Comparison of ENCODE assay signal across 14 cellular contexts in the genomic region with DNA sequence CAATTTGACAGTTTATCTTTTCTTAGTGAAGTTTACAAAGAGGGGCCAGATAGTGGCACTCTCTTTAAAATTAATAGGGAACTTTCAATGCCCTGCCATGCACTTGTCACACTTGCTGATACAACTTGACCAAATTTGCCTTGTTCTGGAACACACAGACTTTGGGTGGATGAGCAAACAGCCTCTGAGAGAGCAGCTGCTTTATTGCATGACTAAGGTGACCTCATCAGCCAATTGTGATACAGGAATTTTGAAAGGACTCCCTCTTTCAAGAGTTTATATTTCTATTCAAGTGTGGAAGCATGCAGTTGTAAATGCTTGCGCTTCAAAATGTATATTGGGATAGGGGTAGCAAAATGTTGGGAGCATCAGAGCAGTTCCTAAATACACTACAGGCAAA. TPM values are rescaled to one million over a fixed set of nuclear protein-coding genes. Genes with fewer than 3 reads are reported as not detected.
DNase-seq lines count a peak whose midpoint lies in the region; ATAC-seq and TF ChIP-seq lines count a peak whose summit lies in the region.
"Had no signal": no experiment of that assay in that cellular context is flagged by ENCODE, and none has a peak within 500 bp of the region (broad histone marks: within the 10 kb centered on the region; RNA-seq: fewer than 3 reads in every experiment).

No MANE protein-coding gene starts in this region.

- H3K4me3 ChIP-seq in SJCRH30: no peak overlapping the region
- no peak overlapping the region for H3K4me3 ChIP-seq in transverse colon
- H3K4me3 ChIP-seq: neural progenitor cell had no signal

- H3K36me3 ChIP-seq in SJCRH30 (no peaks in the 10 kb centered on the region), transverse colon (no peaks in the 10 kb centered on the region)
- H3K36me3 ChIP-seq: neural progenitor cell had no signal

- peaks cover 42% of the 10 kb centered on the region for H3K36me3 Mint-ChIP-seq in activated CD8-positive, alpha-beta memory T cell treated with anti-CD3 and anti-CD28 coated beads, Interleukin-2, amount 10 ng/mL, durations not matched to agents 7 days and 5 days
- H3K36me3 Mint-ChIP-seq: neural progenitor cell had no signal

- no peak for ATAC-seq in activated CD8-positive, alpha-beta memory T cell treated with anti-CD3 and anti-CD28 coated beads, Interleukin-2, amount 10 ng/mL, durations not matched to agents 7 days and 5 days
- ATAC-seq in foreskin keratinocyte (peak; percentile 23), GM19035 (IDR thresholded peaks at IDR 0.05; ENCODE audit: unreplicated experiment) (no peak), GM21619 (IDR thresholded peaks at IDR 0.05; ENCODE audit: unreplicated experiment) (no peak)

- no peaks in the 10 kb centered on the region for H3K27me3 ChIP-seq in SJCRH30
- H3K27me3 ChIP-seq in foreskin keratinocyte: no peaks in the 10 kb centered on the region
- H3K27me3 ChIP-seq in transverse colon: no peaks in the 10 kb centered on the region
- H3K27me3 ChIP-seq: neural progenitor cell had no signal

- TF ChIP-seq CTCF in foreskin keratinocyte (conservative IDR thresholded peaks at IDR 0.05) (no peak), transverse colon (IDR thresholded peaks at IDR 0.05) (no peak)

- no peak for DNase-seq in activated CD8-positive, alpha-beta memory T cell treated with anti-CD3 and anti-CD28 coated beads, Interleukin-2, amount 10 ng/mL, durations not matched to agents 7 days and 5 days
- DNase-seq in activated CD8-positive, alpha-beta memory T cell treated with anti-CD3 and anti-CD28 coated beads for 24 hours: no peak
- DNase-seq in SJCRH30 (peak; percentile 4 to 30), foreskin keratinocyte (no peak), transverse colon (no peak), activated gamma-delta T cell (lab: John Stamatoyannopoulos, UW) (no peak)
- DNase-seq: activated gamma-delta T cell treated with Interleukin-2 at 50 U/mL for 16 hours; NCI-H1092; NCI-H82; stimulated activated CD4-positive, alpha-beta T cell treated with anti-CD3 and anti-CD28 coated beads, Interleukin-2, amount 100 ng/mL, for 24 hours; T-helper 9 cell had no signal

- peaks cover 7% of the 10 kb centered on the region for H3K9me3 Mint-ChIP-seq in activated CD8-positive, alpha-beta memory T cell treated with anti-CD3 and anti-CD28 coated beads, Interleukin-2, amount 10 ng/mL, durations not matched to agents 7 days and 5 days (ENCODE audit: low read depth)

- in situ Hi-C loops in transverse colon (cut with MboI; ENCODE audit: low pct_ligation_motif_present in 1 of 4, low pct_unique_long_range_greater_than_20kb in 1 of 4, low sequenced_read_pairs in 3 of 4): no loop called here

- no peaks in the 10 kb centered on the region for H3K9me3 ChIP-seq in SJCRH30 (replicated peaks)
- no peaks in the 10 kb centered on the region for H3K9me3 ChIP-seq in transverse colon

- intact Hi-C loops in transverse colon (cut with DNase I; ENCODE audit: low total_unique reads): no loop called here

- no peak for TF ChIP-seq EP300 in transverse colon (IDR thresholded peaks at IDR 0.05; ENCODE audit: low read depth)

- H3K27ac Mint-ChIP-seq in activated CD8-positive, alpha-beta memory T cell treated with anti-CD3 and anti-CD28 coated beads, Interleukin-2, amount 10 ng/mL, durations not matched to agents 7 days and 5 days: peak overlapping the region; percentile 62
- H3K27ac Mint-ChIP-seq: neural progenitor cell had no signal

- H3K27me3 Mint-ChIP-seq in activated CD8-positive, alpha-beta memory T cell treated with anti-CD3 and anti-CD28 coated beads, Interleukin-2, amount 10 ng/mL, durations not matched to agents 7 days and 5 days: no peaks in the 10 kb centered on the region

- peak overlapping the region; percentile 5 for H3K4me3 Mint-ChIP-seq in activated CD8-positive, alpha-beta memory T cell treated with anti-CD3 and anti-CD28 coated beads, Interleukin-2, amount 10 ng/mL, durations not matched to agents 7 days and 5 days
- H3K4me3 Mint-ChIP-seq: neural progenitor cell had no signal

- WGBS in transverse colon (ENCODE audit: low coverage in 1 of 2), 2 donors: 79 to 100% methylated on average over 1 of the region's 1 CpG

- H3K4me1 Mint-ChIP-seq in activated CD8-positive, alpha-beta memory T cell treated with anti-CD3 and anti-CD28 coated beads, Interleukin-2, amount 10 ng/mL, durations not matched to agents 7 days and 5 days: peaks cover 72% of the 10 kb centered on the region

- CTCF ChIA-PET in activated CD8-positive, alpha-beta memory T cell treated with anti-CD3 and anti-CD28 coated beads, Interleukin-2, amount 10 ng/mL, durations not matched to agents 7 days and 5 days (lab: Charles Lee): no interaction called here

- no peak for TF ChIP-seq POLR2A in transverse colon (IDR thresholded peaks at IDR 0.05)

- H3K4me1 ChIP-seq in SJCRH30 (peaks cover 4% of the 10 kb centered on the region; the same call in 1 of the 2 replicates), foreskin keratinocyte (no peaks in the 10 kb centered on the region), transverse colon (peaks cover 0 to 20% (median 4%) of the 10 kb centered on the region in 4 donors)
- H3K4me1 ChIP-seq: neural progenitor cell had no signal

- H3K27ac ChIP-seq in SJCRH30 (no peak overlapping the region), foreskin keratinocyte (no peak overlapping the region), transverse colon (peak overlapping the region; percentile 20 to 72 (median 58))
- H3K27ac ChIP-seq: neural progenitor cell had no signal

RNA-seq across cellular contexts. Expression of a gene that starts 2.1 kb away (rescaled TPM):
- total RNA-seq in activated CD8-positive, alpha-beta memory T cell treated with anti-CD3 and anti-CD28 coated beads, Interleukin-2, amount 10 ng/mL, durations not matched to agents 7 days and 5 days: 10 to 100 TPM; 27.1 to 35.7 TPM
- total RNA-seq in SJCRH30 (2014; rRNA removed; shearing (Covaris generic)): not detected in 2 replicates
- total RNA-seq in foreskin keratinocyte (not detected in 2 replicates), transverse colon (100 to 1,000 TPM in 1 of 4 donors, 10 to 100 TPM in 3; 38.5 to 160 (median 49.8) TPM)
- polyA plus RNA-seq in foreskin keratinocyte: not detected in 2 replicates

Comparison
In these comparisons a context has a peak if more than half of its experiments do, and no peak if none do; other contexts are left out.
1. DNase-seq: peak in SJCRH30 (2 of 2); none in activated CD8-positive, alpha-beta memory T cell treated with anti-CD3 and anti-CD28 coated beads, Interleukin-2, amount 10 ng/mL, durations not matched to agents 7 days and 5 days (single experiment), activated CD8-positive, alpha-beta memory T cell treated with anti-CD3 and anti-CD28 coated beads for 24 hours (single experiment), foreskin keratinocyte (0 of 2), transverse colon (single experiment) and activated gamma-delta T cell (single experiment).
2. H3K27ac ChIP-seq: peak in transverse colon (4 of 4); none in SJCRH30 (single experiment) and foreskin keratinocyte (single experiment).
3. RNA of a gene that starts 2.1 kb away (total RNA-seq): 38.5 to 160 TPM in transverse colon and 27.1 to 35.7 TPM in activated CD8-positive, alpha-beta memory T cell treated with anti-CD3 and anti-CD28 coated beads, Interleukin-2, amount 10 ng/mL, durations not matched to agents 7 days and 5 days; not detected in SJCRH30 and not detected in foreskin keratinocyte; every median in the first group is over 10 times any median in the second.